In genomic region chr9:96491079-96491879, GRCh38 we compare ENCODE assay signal across 2 cellular contexts.
TF ChIP-seq lines count a peak whose summit lies in the region.

No MANE protein-coding gene starts in this region.

TF ChIP-seq in H1, 55 proteins besides CTCF, POLR2A, EP300 and RAD21:
- TF ChIP-seq MAFK (IDR thresholded peaks at IDR 0.05; ENCODE audit: low read depth, low read length), result no peak
- no peak for TF ChIP-seq SP1 (IDR thresholded peaks at IDR 0.05; ENCODE audit: low read depth, low read length)
- TF ChIP-seq RXRA (IDR thresholded peaks at IDR 0.05; ENCODE audit: insufficient read depth, low read depth, low read length), result no peak
- TF ChIP-seq EGR1 (IDR thresholded peaks at IDR 0.05; ENCODE audit: borderline replicate concordance, low read depth, low read length), result no peak
- TF ChIP-seq PHF8 (conservative IDR thresholded peaks at IDR 0.05; ENCODE audit: low read depth, low read length), result no peak
- no peak for TF ChIP-seq HDAC2 (IDR thresholded peaks at IDR 0.05; ENCODE audit: borderline replicate concordance in 1 of 2, low read depth in 2 of 2, low read length in 2 of 2)
- no peak for TF ChIP-seq ATF3 (IDR thresholded peaks at IDR 0.05; ENCODE audit: insufficient read depth, low read depth, low read length)
- TF ChIP-seq CBX5 (IDR thresholded peaks at IDR 0.05; ENCODE audit: low read depth, low read length), result no peak
- TF ChIP-seq RBBP5 (IDR thresholded peaks at IDR 0.05; ENCODE audit: borderline replicate concordance, low read depth, low read length), result no peak
- no peak for TF ChIP-seq POU5F1 (IDR thresholded peaks at IDR 0.05; ENCODE audit: low read depth, low read length)
- no peak for TF ChIP-seq SRF (IDR thresholded peaks at IDR 0.05; ENCODE audit: low read depth, low read length)
- TF ChIP-seq ASH2L (IDR thresholded peaks at IDR 0.05; ENCODE audit: low read length), result no peak
- TF ChIP-seq BACH1 (IDR thresholded peaks at IDR 0.05; ENCODE audit: low read length), result no peak
- TF ChIP-seq SAP30 (IDR thresholded peaks at IDR 0.05; ENCODE audit: insufficient read depth, insufficient replicate concordance, low read length), result no peak
- TF ChIP-seq, protein P1, sequence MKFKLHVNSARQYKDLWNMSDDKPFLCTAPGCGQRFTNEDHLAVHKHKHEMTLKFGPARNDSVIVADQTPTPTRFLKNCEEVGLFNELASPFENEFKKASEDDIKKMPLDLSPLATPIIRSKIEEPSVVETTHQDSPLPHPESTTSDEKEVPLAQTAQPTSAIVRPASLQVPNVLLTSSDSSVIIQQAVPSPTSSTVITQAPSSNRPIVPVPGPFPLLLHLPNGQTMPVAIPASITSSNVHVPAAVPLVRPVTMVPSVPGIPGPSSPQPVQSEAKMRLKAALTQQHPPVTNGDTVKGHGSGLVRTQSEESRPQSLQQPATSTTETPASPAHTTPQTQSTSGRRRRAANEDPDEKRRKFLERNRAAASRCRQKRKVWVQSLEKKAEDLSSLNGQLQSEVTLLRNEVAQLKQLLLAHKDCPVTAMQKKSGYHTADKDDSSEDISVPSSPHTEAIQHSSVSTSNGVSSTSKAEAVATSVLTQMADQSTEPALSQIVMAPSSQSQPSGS (IDR thresholded peaks at IDR 0.05; ENCODE audit: low read length), result no peak

TF ChIP-seq in GM23338, 12 proteins besides CTCF, POLR2A, EP300 and RAD21:
- TF ChIP-seq, protein P2, sequence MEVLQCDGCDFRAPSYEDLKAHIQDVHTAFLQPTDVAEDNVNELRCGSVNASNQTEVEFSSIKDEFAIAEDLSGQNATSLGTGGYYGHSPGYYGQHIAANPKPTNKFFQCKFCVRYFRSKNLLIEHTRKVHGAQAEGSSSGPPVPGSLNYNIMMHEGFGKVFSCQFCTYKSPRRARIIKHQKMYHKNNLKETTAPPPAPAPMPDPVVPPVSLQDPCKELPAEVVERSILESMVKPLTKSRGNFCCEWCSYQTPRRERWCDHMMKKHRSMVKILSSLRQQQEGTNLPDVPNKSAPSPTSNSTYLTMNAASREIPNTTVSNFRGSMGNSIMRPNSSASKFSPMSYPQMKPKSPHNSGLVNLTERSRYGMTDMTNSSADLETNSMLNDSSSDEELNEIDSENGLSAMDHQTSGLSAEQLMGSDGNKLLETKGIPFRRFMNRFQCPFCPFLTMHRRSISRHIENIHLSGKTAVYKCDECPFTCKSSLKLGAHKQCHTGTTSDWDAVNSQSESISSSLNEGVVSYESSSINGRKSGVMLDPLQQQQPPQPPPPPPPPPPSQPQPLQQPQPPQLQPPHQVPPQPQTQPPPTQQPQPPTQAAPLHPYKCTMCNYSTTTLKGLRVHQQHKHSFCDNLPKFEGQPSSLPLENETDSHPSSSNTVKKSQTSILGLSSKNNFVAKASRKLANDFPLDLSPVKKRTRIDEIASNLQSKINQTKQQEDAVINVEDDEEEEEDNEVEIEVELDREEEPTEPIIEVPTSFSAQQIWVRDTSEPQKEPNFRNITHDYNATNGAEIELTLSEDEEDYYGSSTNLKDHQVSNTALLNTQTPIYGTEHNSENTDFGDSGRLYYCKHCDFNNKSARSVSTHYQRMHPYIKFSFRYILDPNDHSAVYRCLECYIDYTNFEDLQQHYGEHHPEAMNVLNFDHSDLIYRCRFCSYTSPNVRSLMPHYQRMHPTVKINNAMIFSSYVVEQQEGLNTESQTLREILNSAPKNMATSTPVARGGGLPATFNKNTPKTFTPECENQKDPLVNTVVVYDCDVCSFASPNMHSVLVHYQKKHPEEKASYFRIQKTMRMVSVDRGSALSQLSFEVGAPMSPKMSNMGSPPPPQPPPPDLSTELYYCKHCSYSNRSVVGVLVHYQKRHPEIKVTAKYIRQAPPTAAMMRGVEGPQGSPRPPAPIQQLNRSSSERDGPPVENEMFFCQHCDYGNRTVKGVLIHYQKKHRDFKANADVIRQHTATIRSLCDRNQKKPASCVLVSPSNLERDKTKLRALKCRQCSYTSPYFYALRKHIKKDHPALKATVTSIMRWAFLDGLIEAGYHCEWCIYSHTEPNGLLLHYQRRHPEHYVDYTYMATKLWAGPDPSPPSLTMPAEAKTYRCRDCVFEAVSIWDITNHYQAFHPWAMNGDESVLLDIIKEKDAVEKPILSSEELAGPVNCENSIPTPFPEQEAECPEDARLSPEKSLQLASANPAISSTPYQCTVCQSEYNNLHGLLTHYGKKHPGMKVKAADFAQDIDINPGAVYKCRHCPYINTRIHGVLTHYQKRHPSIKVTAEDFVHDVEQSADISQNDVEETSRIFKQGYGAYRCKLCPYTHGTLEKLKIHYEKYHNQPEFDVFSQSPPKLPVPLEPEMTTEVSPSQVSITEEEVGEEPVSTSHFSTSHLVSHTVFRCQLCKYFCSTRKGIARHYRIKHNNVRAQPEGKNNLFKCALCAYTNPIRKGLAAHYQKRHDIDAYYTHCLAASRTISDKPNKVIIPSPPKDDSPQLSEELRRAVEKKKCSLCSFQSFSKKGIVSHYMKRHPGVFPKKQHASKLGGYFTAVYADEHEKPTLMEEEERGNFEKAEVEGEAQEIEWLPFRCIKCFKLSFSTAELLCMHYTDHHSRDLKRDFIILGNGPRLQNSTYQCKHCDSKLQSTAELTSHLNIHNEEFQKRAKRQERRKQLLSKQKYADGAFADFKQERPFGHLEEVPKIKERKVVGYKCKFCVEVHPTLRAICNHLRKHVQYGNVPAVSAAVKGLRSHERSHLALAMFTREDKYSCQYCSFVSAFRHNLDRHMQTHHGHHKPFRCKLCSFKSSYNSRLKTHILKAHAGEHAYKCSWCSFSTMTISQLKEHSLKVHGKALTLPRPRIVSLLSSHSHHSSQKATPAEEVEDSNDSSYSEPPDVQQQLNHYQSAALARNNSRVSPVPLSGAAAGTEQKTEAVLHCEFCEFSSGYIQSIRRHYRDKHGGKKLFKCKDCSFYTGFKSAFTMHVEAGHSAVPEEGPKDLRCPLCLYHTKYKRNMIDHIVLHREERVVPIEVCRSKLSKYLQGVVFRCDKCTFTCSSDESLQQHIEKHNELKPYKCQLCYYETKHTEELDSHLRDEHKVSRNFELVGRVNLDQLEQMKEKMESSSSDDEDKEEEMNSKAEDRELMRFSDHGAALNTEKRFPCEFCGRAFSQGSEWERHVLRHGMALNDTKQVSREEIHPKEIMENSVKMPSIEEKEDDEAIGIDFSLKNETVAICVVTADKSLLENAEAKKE (CRISPR knock-in tag; IDR thresholded peaks at IDR 0.05), result no peak
- no peak for TF ChIP-seq EZH2 (IDR thresholded peaks at IDR 0.05; ENCODE audit: low read depth, unreplicated experiment)
- no peak for TF ChIP-seq JUNB (IDR thresholded peaks at IDR 0.05; ENCODE audit: unreplicated experiment)
- no peak for TF ChIP-seq NANOG (IDR thresholded peaks at IDR 0.05; ENCODE audit: borderline replicate concordance)
- no peak for TF ChIP-seq CREB1 (CRISPR knock-in tag; IDR thresholded peaks at IDR 0.05; ENCODE audit: low read depth)
- TF ChIP-seq POLR2AphosphoS5 (IDR thresholded peaks at IDR 0.05; ENCODE audit: low read depth), result no peak
- TF ChIP-seq, protein P3, sequence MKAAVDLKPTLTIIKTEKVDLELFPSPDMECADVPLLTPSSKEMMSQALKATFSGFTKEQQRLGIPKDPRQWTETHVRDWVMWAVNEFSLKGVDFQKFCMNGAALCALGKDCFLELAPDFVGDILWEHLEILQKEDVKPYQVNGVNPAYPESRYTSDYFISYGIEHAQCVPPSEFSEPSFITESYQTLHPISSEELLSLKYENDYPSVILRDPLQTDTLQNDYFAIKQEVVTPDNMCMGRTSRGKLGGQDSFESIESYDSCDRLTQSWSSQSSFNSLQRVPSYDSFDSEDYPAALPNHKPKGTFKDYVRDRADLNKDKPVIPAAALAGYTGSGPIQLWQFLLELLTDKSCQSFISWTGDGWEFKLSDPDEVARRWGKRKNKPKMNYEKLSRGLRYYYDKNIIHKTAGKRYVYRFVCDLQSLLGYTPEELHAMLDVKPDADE (IDR thresholded peaks at IDR 0.05), result no peak
- no peak for TF ChIP-seq ZNF331 (CRISPR knock-in tag; IDR thresholded peaks at IDR 0.05; ENCODE audit: low read depth)
- no peak for TF ChIP-seq STAT1 (IDR thresholded peaks at IDR 0.05; ENCODE audit: unreplicated experiment)
- TF ChIP-seq ZNF114 (CRISPR knock-in tag; IDR thresholded peaks at IDR 0.05), result no peak
- no peak for TF ChIP-seq EZH2phosphoT487 (IDR thresholded peaks at IDR 0.05; ENCODE audit: unreplicated experiment)
- TF ChIP-seq, protein P4, sequence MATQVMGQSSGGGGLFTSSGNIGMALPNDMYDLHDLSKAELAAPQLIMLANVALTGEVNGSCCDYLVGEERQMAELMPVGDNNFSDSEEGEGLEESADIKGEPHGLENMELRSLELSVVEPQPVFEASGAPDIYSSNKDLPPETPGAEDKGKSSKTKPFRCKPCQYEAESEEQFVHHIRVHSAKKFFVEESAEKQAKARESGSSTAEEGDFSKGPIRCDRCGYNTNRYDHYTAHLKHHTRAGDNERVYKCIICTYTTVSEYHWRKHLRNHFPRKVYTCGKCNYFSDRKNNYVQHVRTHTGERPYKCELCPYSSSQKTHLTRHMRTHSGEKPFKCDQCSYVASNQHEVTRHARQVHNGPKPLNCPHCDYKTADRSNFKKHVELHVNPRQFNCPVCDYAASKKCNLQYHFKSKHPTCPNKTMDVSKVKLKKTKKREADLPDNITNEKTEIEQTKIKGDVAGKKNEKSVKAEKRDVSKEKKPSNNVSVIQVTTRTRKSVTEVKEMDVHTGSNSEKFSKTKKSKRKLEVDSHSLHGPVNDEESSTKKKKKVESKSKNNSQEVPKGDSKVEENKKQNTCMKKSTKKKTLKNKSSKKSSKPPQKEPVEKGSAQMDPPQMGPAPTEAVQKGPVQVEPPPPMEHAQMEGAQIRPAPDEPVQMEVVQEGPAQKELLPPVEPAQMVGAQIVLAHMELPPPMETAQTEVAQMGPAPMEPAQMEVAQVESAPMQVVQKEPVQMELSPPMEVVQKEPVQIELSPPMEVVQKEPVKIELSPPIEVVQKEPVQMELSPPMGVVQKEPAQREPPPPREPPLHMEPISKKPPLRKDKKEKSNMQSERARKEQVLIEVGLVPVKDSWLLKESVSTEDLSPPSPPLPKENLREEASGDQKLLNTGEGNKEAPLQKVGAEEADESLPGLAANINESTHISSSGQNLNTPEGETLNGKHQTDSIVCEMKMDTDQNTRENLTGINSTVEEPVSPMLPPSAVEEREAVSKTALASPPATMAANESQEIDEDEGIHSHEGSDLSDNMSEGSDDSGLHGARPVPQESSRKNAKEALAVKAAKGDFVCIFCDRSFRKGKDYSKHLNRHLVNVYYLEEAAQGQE (IDR thresholded peaks at IDR 0.05; ENCODE audit: unreplicated experiment), result no peak
TF ChIP-seq in GM23338: peak in this region for 0.
